27 cellular contexts compared by ENCODE assay signal in the genomic region with DNA sequence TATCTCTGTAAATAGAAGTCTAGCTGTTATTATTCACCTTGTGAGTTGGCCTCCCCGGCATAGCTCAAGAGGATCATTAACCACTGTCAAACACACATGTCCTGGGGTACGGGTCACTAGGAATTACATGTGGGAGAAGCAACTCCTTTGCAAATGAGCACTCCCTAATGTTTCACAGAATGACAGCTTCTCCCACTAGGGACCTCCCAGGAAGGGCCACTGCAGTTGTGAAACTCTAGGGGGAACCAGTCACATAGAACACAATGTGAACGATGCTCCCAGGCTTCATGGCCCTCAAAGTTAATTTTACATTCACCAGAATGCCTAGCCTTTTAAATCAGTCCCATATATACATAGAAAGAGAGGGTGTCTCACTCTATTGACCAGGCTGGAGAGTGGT. TPM values are rescaled to one million over a fixed set of nuclear protein-coding genes. Genes with fewer than 3 reads are reported as not detected.
A peak's percentile ranks its signal among the peaks of the same experiment; 100 is the strongest.
DNase-seq lines count a peak whose midpoint lies in the region; ATAC-seq and TF ChIP-seq lines count a peak whose summit lies in the region.
"Had no signal": no experiment of that assay in that cellular context is flagged by ENCODE, and none has a peak within 500 bp of the region (broad histone marks: within the 10 kb centered on the region; RNA-seq: fewer than 3 reads in every experiment).

No MANE protein-coding gene starts in this region.

- no peak for TF ChIP-seq EP300 in gastroesophageal sphincter (IDR thresholded peaks at IDR 0.05)

- H3K27me3 ChIP-seq in foreskin keratinocyte, result no peaks in the 10 kb centered on the region
- H3K27me3 ChIP-seq in gastroesophageal sphincter, result peaks cover 3% of the 10 kb centered on the region
- no peaks in the 10 kb centered on the region; the same call in 1 of the 2 replicates for H3K27me3 ChIP-seq in MG63

- H3K27ac ChIP-seq in OCI-LY7 (ENCODE audit: low read depth, low read length, poor library complexity, severe bottlenecking), result no peak overlapping the region
- no peak overlapping the region for H3K27ac ChIP-seq in foreskin keratinocyte
- H3K27ac ChIP-seq in gastroesophageal sphincter, result no peak overlapping the region

- H3K4me2 ChIP-seq in OCI-LY7 (ENCODE audit: low read length), result no peak overlapping the region
- H3K4me2 ChIP-seq: GM23338 had no signal

- no peaks in the 10 kb centered on the region for H3K4me1 ChIP-seq in OCI-LY7 (ENCODE audit: insufficient read depth, low read length, poor library complexity, severe bottlenecking)
- no peaks in the 10 kb centered on the region for H3K4me1 ChIP-seq in foreskin keratinocyte
- H3K4me1 ChIP-seq in gastroesophageal sphincter, result no peaks in the 10 kb centered on the region

- no peak for TF ChIP-seq POLR2A in gastroesophageal sphincter (IDR thresholded peaks at IDR 0.05)

- H2AFZ ChIP-seq in OCI-LY7 (ENCODE audit: low read length), result no peak overlapping the region
- H2AFZ ChIP-seq: GM23338 had no signal

- POLR2A ChIA-PET in OCI-LY7 (lab: Charles Lee), result no interaction called here

- ATAC-seq in foreskin keratinocyte (no peak), HG03196 (IDR thresholded peaks at IDR 0.05; ENCODE audit: unreplicated experiment) (no peak), gastroesophageal sphincter (no peak)
- ATAC-seq: GM23338, right cardiac atrium had no signal

- no peaks in the 10 kb centered on the region for H3K9me3 ChIP-seq in OCI-LY7 (ENCODE audit: low read length)
- no peaks in the 10 kb centered on the region for H3K9me3 ChIP-seq in gastroesophageal sphincter
- H3K9me3 ChIP-seq in MG63, result no peaks in the 10 kb centered on the region

- DNase-seq in AG09309 (ENCODE audit: low read depth), result no peak
- DNase-seq in OCI-LY7 (ENCODE audit: low spot score), result peak; percentile 13
- DNase-seq in foreskin keratinocyte, result no peak
- DNase-seq in anterior cingulate cortex (lab: John Stamatoyannopoulos, UW), result no peak
- DNase-seq in MG63, result no peak
- DNase-seq: ACHN; activated CD4-positive, alpha-beta T cell treated with anti-CD3 and anti-CD28 coated beads, Interleukin-2, amount 50 U/mL, for 48 hours; activated gamma-delta T cell; C1 segment of cervical spinal cord; central memory CD4-positive, alpha-beta T cell; hypothalamus; NCI-H1436 treated with DMSO at 0.1 percent for 48 hours; NCI-H2171 treated with DMSO at 0.1 percent for 48 hours; nucleus accumbens; right cardiac atrium; SIG-M5 had no signal

- 37 to 59% methylated on average over 2 to 3 of the region's 3 CpGs for whole genome bisulfite sequencing in gastroesophageal sphincter (ENCODE audit: low coverage in 1 of 2), 2 donors

- no peaks in the 10 kb centered on the region for H3K9me2 ChIP-seq in OCI-LY7 (ENCODE audit: insufficient read depth, low read length)

- peak; percentile 4 for TF ChIP-seq CTCF in AG09309 (IDR thresholded peaks at IDR 0.05; ENCODE audit: control insufficient read depth, insufficient read depth, low read depth, low read length, missing control alignments)
- peak; percentile 32; the same call in 1 of the 2 replicates for TF ChIP-seq CTCF in GM12875 (IDR thresholded peaks at IDR 0.05; ENCODE audit: borderline replicate concordance, insufficient read depth, low read depth, low read length)
- TF ChIP-seq CTCF in OCI-LY7 (conservative IDR thresholded peaks at IDR 0.05; ENCODE audit: low read length), result peak; percentile 55
- TF ChIP-seq CTCF in foreskin keratinocyte (conservative IDR thresholded peaks at IDR 0.05), result peak; percentile 8
- TF ChIP-seq CTCF in gastroesophageal sphincter (IDR thresholded peaks at IDR 0.05), result no peak

- no peak overlapping the region for H3K4me3 ChIP-seq in AG09309 (ENCODE audit: control insufficient read depth, low read depth, low read length)
- no peak overlapping the region for H3K4me3 ChIP-seq in GM12875 (ENCODE audit: low read depth, low read length)
- no peak overlapping the region for H3K4me3 ChIP-seq in OCI-LY7 (ENCODE audit: low read depth, low read length, poor library complexity, severe bottlenecking)
- no peak overlapping the region for H3K4me3 ChIP-seq in gastroesophageal sphincter
- no peak overlapping the region for H3K4me3 ChIP-seq in MG63
- H3K4me3 ChIP-seq: GM23338 had no signal

- H3K36me3 ChIP-seq in OCI-LY7 (ENCODE audit: insufficient read depth, low read length) (no peaks in the 10 kb centered on the region), gastroesophageal sphincter (no peaks in the 10 kb centered on the region), MG63 (no peaks in the 10 kb centered on the region)

- no peaks in the 10 kb centered on the region for H4K20me1 ChIP-seq in OCI-LY7 (ENCODE audit: insufficient read depth, low read length)

- CTCF ChIA-PET in OCI-LY7 (lab: Charles Lee; ENCODE audit: unreplicated experiment), result interaction anchor here (0.9 to 1.5 kb wide), 2 partner anchors 64 to 109 kb away, joined by 3 to 7 read pairs; no protein-coding TSS in a partner anchor

- no peaks in the 10 kb centered on the region for H3K79me2 ChIP-seq in OCI-LY7 (ENCODE audit: insufficient read depth, low read depth, low read length)

- BruUV-seq in OCI-LY7 (replicated peaks; lab: Mats Ljungman, UMichigan), result no TSS peak

- intact Hi-C loops in OCI-LY7 (cut with micrococcal nuclease; ENCODE audit: unreplicated experiment), result no loop called here

RNA-seq across cellular contexts. Expression of a gene that starts 12.4 kb away (rescaled TPM):
- 3.5 and 3.7 TPM in 2 replicates for total RNA-seq in OCI-LY7 (2014; rRNA removed; shearing (Covaris generic))
- total RNA-seq in OCI-LY7 (2022), result 3.9 and 5.3 TPM in 2 replicates
- 2.0 and 2.9 TPM in 2 replicates for total RNA-seq in foreskin keratinocyte
- 0.82 and 1.1 TPM in 2 replicates for polyA plus RNA-seq in foreskin keratinocyte
- total RNA-seq in gastroesophageal sphincter, result 1 to 10 TPM; 2.2 to 7.6 (median 4.2) TPM
- 0.25 and 1.1 TPM in 2 replicates for total RNA-seq in MG63 (2014; rRNA removed; shearing (Covaris generic); ENCODE audit: low replicate concordance)

RNA-seq across cellular contexts. Expression of a gene that starts 24.7 kb away (rescaled TPM):
- 4.5 and 6.6 TPM in 2 replicates for total RNA-seq in OCI-LY7 (2014; rRNA removed; shearing (Covaris generic))
- total RNA-seq in OCI-LY7 (2022) (0.28 and 0.29 TPM in 2 replicates), foreskin keratinocyte (0.11 TPM in 1 of 2 replicates, not detected in the other), gastroesophageal sphincter (1 to 10 TPM in 1 of 4 donors, under 1 TPM in 1, not detected in 2; 0.15 to 4.3 TPM)
- polyA plus RNA-seq in foreskin keratinocyte, result 0.08 TPM in 1 of 2 replicates, not detected in the other
- 0.47 TPM in 1 of 2 replicates, not detected in the other for total RNA-seq in MG63 (2014; rRNA removed; shearing (Covaris generic); ENCODE audit: low replicate concordance)
- total RNA-seq: frontal cortex; lung microvascular endothelial cell; right cardiac atrium; T-helper 1 cell treated with Interleukin-12 subunit alpha and Interleukin-12 subunit beta and Interleukin-4 antibody, amounts not matched to agents 30 ng/mL and 1 ng/mL, for 36 hours; urinary bladder had no signal
- polyA plus RNA-seq: right cardiac atrium, urinary bladder had no signal

RNA-seq across cellular contexts. Expression of a gene that starts 39.5 kb away (rescaled TPM):
- total RNA-seq in OCI-LY7 (2014; rRNA removed; shearing (Covaris generic)), result 6.2 and 7.4 TPM in 2 replicates
- 11.3 and 11.8 TPM in 2 replicates for total RNA-seq in OCI-LY7 (2022)
- total RNA-seq in foreskin keratinocyte, result 6.7 and 7.5 TPM in 2 replicates
- polyA plus RNA-seq in foreskin keratinocyte, result 3.0 and 3.8 TPM in 2 replicates
- 10 to 100 TPM; 11.0 to 23.0 (median 14.6) TPM for total RNA-seq in gastroesophageal sphincter
- total RNA-seq in MG63 (2014; rRNA removed; shearing (Covaris generic); ENCODE audit: low replicate concordance), result 3.6 and 4.2 TPM in 2 replicates

RNA-seq across cellular contexts. Expression of a gene that starts 59.7 kb away (rescaled TPM):
- not detected in 2 replicates for total RNA-seq in OCI-LY7 (2014; rRNA removed; shearing (Covaris generic))
- total RNA-seq in OCI-LY7 (2022) (not detected in 2 replicates), foreskin keratinocyte (not detected in 2 replicates), gastroesophageal sphincter (not detected)
- not detected in 2 replicates for polyA plus RNA-seq in foreskin keratinocyte
- total RNA-seq in MG63 (2014; rRNA removed; shearing (Covaris generic); ENCODE audit: low replicate concordance), result not detected in 2 replicates
- total RNA-seq: frontal cortex; LHCN-M2; lung microvascular endothelial cell; right cardiac atrium; subcutaneous adipose tissue; T-helper 1 cell treated with Interleukin-12 subunit alpha and Interleukin-12 subunit beta and Interleukin-4 antibody, amounts not matched to agents 30 ng/mL and 1 ng/mL, for 36 hours; urinary bladder had no signal
- polyA plus RNA-seq: esophagus, right cardiac atrium, urinary bladder had no signal

Comparison
In these comparisons a context has a peak if more than half of its experiments do, and no peak if none do; other contexts are left out.
1. CTCF ChIP-seq: peak in AG09309 (single experiment), GM12875 (single experiment), OCI-LY7 (single experiment) and foreskin keratinocyte (single experiment); none in gastroesophageal sphincter (0 of 4).